ENCODE assay signal across 1 cellular context in the genomic region with DNA sequence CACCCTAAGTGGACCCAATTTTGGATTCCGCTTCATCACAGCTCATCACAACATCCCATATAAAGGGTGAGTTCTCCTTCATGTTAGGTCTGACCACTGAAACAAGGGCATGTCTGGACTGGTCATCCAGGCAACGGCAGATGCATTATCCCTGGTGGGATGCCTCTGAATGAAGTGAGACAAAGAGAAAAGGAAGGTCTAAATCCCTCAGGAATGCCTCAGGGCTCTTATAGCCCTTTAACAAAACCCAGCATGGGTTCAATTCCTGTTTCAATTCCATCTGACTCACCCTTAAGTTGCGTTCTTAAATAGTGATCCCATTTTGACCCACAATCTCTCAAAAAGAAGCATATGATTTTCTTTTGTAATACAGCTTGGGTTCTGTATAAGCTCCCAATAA.
TF ChIP-seq lines count a peak whose summit lies in the region.

No MANE protein-coding gene starts in this region.

TF ChIP-seq in H1, 55 proteins besides CTCF, POLR2A, EP300 and RAD21 (continued from another document):
- no peak for TF ChIP-seq USF2 (IDR thresholded peaks at IDR 0.05; ENCODE audit: low read length)
- TF ChIP-seq JUND (IDR thresholded peaks at IDR 0.05; ENCODE audit: low read length): 0 out of 2 replicates have a peak, but pooled peaks have one; percentile 39
TF ChIP-seq in H1: peak in this region for 3.
